Comparison of ENCODE assay signal across 4 cellular contexts in the genomic region with DNA sequence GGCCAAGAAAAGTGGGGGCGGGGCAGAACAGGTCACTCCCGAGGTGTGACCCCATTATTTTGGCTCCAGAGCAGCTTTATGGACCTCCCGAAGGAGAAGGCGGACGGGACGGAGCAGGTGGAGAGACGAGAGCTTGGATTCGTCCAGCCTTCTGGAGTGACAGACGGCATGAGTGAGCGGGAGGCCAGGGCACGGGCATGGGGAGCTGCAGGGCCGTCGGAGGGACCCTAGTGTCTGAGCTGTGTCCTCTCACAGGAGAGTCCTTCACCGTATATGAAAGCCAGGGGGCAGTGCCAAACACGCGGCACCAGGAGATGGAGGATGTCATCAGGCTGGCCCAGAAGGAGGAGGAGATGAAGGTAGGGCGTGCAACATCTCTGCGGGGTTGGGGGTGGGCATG. TPM values are rescaled to one million over a fixed set of nuclear protein-coding genes. Genes with fewer than 3 reads are reported as not detected.
"Had no signal": no experiment of that assay in that cellular context is flagged by ENCODE, and none has a peak within 500 bp of the region (broad histone marks: within the 10 kb centered on the region; RNA-seq: fewer than 3 reads in every experiment).

No MANE protein-coding gene starts in this region.

RNA-seq across cellular contexts. Expression of a gene that starts 11.0 kb away (rescaled TPM):
- total RNA-seq: LHCN-M2, M059J, MCF 10A, NCI-H460 had no signal

RNA-seq across cellular contexts. Expression of a gene that starts 35.5 kb away (rescaled TPM):
- total RNA-seq: LHCN-M2, M059J, MCF 10A, NCI-H460 had no signal
